1 cellular context compared by ENCODE assay signal in the genomic region with DNA sequence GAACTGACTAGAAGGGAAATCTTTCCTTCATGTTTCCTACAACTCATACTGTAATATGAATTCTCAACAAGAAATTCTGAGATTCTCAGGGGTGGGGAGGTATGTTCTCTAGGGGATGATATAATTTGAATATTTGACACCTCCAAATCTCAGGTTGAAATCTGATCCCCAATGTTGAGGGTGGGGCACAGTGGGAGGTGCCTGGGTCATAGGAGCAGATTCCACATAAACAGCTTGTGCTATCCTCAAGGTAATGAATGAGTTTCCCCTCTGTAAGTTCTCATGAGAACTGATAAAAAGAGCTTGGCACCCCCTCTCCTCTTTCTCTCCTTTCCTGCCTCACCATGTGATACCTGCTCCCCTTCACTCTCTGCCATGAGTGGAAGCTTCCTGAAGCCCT.
TF ChIP-seq lines count a peak whose summit lies in the region.

No MANE protein-coding gene starts in this region.

TF ChIP-seq in IMR-90, 13 proteins besides CTCF, POLR2A, EP300 and RAD21:
- TF ChIP-seq MAZ (IDR thresholded peaks at IDR 0.05; ENCODE audit: borderline replicate concordance, low read depth, low read length) (no peak), CHD1 (IDR thresholded peaks at IDR 0.05; ENCODE audit: low read depth, low read length) (no peak), BHLHE40 (IDR thresholded peaks at IDR 0.05; ENCODE audit: low read depth, low read length) (no peak), MAFK (IDR thresholded peaks at IDR 0.05; ENCODE audit: low read depth, low read length) (no peak), CEBPB (IDR thresholded peaks at IDR 0.05; ENCODE audit: low read depth, low read length) (no peak), NFE2L2 (IDR thresholded peaks at IDR 0.05; ENCODE audit: low read depth, low read length) (no peak), RFX5 (IDR thresholded peaks at IDR 0.05; ENCODE audit: low read depth, low read length) (no peak), RCOR1 (IDR thresholded peaks at IDR 0.05; ENCODE audit: insufficient replicate concordance, low read length) (no peak), MXI1 (IDR thresholded peaks at IDR 0.05; ENCODE audit: borderline replicate concordance, low read depth, low read length) (no peak)
- TF ChIP-seq, protein P1, sequence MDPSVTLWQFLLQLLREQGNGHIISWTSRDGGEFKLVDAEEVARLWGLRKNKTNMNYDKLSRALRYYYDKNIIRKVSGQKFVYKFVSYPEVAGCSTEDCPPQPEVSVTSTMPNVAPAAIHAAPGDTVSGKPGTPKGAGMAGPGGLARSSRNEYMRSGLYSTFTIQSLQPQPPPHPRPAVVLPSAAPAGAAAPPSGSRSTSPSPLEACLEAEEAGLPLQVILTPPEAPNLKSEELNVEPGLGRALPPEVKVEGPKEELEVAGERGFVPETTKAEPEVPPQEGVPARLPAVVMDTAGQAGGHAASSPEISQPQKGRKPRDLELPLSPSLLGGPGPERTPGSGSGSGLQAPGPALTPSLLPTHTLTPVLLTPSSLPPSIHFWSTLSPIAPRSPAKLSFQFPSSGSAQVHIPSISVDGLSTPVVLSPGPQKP (IDR thresholded peaks at IDR 0.05; ENCODE audit: borderline replicate concordance, low read depth, low read length): no peak
